In the genomic region with DNA sequence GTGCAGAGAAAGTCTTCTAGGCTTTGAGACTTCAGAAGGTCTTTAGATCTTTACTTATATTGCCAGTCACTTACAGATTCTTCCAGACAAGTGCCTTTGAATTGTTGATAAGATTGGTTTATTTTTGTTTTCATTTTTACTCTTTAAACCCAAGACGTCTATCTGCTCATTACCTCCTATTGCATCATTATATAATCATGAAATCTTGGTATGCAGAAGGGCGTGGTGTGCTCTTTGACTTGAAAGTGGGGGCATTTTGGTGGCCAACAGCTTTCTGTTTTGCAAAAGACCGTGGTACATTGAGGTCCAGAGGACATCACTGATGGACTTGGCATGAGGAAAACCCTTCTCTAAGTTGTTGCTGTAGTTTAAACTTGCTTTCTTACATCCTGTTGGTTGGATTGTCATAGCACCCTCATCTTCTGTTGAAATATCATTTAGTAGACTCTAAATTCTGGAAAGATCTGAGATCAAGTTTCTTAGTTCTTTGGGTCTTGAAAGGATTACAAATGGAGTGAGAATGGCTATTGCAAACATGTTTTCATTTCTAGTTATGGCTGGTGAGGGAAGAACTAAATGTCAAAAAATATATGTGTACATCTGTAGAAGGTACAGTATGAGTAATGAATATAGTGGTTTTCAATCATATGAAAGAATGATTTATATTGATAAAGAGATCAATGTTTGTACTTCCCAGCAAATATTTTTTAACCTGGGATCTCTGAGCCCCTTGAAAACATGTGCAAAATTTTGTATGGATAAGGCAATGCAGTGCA, we compare ENCODE assay signal across 1 cellular context.
TF ChIP-seq lines count a peak whose summit lies in the region.

No MANE protein-coding gene starts in this region.

TF ChIP-seq in K562, 482 proteins besides CTCF, POLR2A, EP300 and RAD21 (continued from another document):
- TF ChIP-seq ZNF175 (CRISPR knock-in tag; IDR thresholded peaks at IDR 0.05; ENCODE audit: low read depth) (peak; percentile 57; the same call in 1 of the 2 replicates), CEBPB (tag; IDR thresholded peaks at IDR 0.05) (0 out of 2 replicates have a peak, but pooled peaks have one; percentile 16), CBFA2T3 (IDR thresholded peaks at IDR 0.05) (no peak), TEAD4 (IDR thresholded peaks at IDR 0.05; ENCODE audit: low read length) (peak; percentile 33; the same call in 1 of the 2 replicates), TEAD4 (CRISPR knock-in tag; IDR thresholded peaks at IDR 0.05; ENCODE audit: borderline replicate concordance) (no peak), ZNF79 (CRISPR knock-in tag; IDR thresholded peaks at IDR 0.05; ENCODE audit: low read depth) (peak; percentile 65; the same call in 1 of the 2 replicates), NFE2L1 (tag; IDR thresholded peaks at IDR 0.05; ENCODE audit: borderline replicate concordance, low read depth) (no peak), NR2C2 (CRISPR knock-in tag; IDR thresholded peaks at IDR 0.05) (no peak), NR2C2 (tag; IDR thresholded peaks at IDR 0.05) (peak; percentile 38; the same call in 1 of the 2 replicates), ZNF766 (CRISPR knock-in tag; conservative IDR thresholded peaks at IDR 0.05) (peak; percentile 85), ZSCAN32 (CRISPR knock-in tag; IDR thresholded peaks at IDR 0.05) (peak; percentile 80; the same call in 1 of the 2 replicates), ZNF76 (CRISPR knock-in tag; IDR thresholded peaks at IDR 0.05; ENCODE audit: borderline replicate concordance) (peak; percentile 25; the same call in 1 of the 2 replicates), HDAC8 (tag; IDR thresholded peaks at IDR 0.05) (peak; percentile 51; the same call in 1 of the 2 replicates), TRIM24 (IDR thresholded peaks at IDR 0.05) (peak; percentile 36 to 66; a peak in 2 of 4 replicates), ZNF589 (CRISPR knock-in tag; IDR thresholded peaks at IDR 0.05; ENCODE audit: low read depth) (peak; percentile 67; the same call in 1 of the 2 replicates), ATF7 (IDR thresholded peaks at IDR 0.05) (peak; percentile 63; the same call in 1 of the 2 replicates), ELF2 (CRISPR knock-in tag; IDR thresholded peaks at IDR 0.05) (peak; percentile 21; the same call in 1 of the 2 replicates), RBM15 (IDR thresholded peaks at IDR 0.05; ENCODE audit: insufficient read depth, low read length) (no peak), CEBPG (CRISPR knock-in tag; IDR thresholded peaks at IDR 0.05) (no peak), CEBPG (tag; conservative IDR thresholded peaks at IDR 0.05 in 1 of 2, IDR thresholded peaks at IDR 0.05 in 1 of 2) (peak; percentile 90 to 92), GTF2A2 (tag; IDR thresholded peaks at IDR 0.05) (no peak)
- TF ChIP-seq, protein P1, sequence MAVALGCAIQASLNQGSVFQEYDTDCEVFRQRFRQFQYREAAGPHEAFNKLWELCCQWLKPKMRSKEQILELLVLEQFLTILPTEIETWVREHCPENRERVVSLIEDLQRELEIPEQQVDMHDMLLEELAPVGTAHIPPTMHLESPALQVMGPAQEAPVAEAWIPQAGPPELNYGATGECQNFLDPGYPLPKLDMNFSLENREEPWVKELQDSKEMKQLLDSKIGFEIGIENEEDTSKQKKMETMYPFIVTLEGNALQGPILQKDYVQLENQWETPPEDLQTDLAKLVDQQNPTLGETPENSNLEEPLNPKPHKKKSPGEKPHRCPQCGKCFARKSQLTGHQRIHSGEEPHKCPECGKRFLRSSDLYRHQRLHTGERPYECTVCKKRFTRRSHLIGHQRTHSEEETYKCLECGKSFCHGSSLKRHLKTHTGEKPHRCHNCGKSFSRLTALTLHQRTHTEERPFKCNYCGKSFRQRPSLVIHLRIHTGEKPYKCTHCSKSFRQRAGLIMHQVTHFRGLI (CRISPR knock-in tag; IDR thresholded peaks at IDR 0.05), result no peak
- TF ChIP-seq, protein P2, sequence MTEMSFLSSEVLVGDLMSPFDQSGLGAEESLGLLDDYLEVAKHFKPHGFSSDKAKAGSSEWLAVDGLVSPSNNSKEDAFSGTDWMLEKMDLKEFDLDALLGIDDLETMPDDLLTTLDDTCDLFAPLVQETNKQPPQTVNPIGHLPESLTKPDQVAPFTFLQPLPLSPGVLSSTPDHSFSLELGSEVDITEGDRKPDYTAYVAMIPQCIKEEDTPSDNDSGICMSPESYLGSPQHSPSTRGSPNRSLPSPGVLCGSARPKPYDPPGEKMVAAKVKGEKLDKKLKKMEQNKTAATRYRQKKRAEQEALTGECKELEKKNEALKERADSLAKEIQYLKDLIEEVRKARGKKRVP (CRISPR knock-in tag; IDR thresholded peaks at IDR 0.05), result peak; percentile 93
- TF ChIP-seq, protein P3, sequence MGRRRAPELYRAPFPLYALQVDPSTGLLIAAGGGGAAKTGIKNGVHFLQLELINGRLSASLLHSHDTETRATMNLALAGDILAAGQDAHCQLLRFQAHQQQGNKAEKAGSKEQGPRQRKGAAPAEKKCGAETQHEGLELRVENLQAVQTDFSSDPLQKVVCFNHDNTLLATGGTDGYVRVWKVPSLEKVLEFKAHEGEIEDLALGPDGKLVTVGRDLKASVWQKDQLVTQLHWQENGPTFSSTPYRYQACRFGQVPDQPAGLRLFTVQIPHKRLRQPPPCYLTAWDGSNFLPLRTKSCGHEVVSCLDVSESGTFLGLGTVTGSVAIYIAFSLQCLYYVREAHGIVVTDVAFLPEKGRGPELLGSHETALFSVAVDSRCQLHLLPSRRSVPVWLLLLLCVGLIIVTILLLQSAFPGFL (CRISPR knock-in tag; IDR thresholded peaks at IDR 0.05), result no peak
- TF ChIP-seq, protein P4, sequence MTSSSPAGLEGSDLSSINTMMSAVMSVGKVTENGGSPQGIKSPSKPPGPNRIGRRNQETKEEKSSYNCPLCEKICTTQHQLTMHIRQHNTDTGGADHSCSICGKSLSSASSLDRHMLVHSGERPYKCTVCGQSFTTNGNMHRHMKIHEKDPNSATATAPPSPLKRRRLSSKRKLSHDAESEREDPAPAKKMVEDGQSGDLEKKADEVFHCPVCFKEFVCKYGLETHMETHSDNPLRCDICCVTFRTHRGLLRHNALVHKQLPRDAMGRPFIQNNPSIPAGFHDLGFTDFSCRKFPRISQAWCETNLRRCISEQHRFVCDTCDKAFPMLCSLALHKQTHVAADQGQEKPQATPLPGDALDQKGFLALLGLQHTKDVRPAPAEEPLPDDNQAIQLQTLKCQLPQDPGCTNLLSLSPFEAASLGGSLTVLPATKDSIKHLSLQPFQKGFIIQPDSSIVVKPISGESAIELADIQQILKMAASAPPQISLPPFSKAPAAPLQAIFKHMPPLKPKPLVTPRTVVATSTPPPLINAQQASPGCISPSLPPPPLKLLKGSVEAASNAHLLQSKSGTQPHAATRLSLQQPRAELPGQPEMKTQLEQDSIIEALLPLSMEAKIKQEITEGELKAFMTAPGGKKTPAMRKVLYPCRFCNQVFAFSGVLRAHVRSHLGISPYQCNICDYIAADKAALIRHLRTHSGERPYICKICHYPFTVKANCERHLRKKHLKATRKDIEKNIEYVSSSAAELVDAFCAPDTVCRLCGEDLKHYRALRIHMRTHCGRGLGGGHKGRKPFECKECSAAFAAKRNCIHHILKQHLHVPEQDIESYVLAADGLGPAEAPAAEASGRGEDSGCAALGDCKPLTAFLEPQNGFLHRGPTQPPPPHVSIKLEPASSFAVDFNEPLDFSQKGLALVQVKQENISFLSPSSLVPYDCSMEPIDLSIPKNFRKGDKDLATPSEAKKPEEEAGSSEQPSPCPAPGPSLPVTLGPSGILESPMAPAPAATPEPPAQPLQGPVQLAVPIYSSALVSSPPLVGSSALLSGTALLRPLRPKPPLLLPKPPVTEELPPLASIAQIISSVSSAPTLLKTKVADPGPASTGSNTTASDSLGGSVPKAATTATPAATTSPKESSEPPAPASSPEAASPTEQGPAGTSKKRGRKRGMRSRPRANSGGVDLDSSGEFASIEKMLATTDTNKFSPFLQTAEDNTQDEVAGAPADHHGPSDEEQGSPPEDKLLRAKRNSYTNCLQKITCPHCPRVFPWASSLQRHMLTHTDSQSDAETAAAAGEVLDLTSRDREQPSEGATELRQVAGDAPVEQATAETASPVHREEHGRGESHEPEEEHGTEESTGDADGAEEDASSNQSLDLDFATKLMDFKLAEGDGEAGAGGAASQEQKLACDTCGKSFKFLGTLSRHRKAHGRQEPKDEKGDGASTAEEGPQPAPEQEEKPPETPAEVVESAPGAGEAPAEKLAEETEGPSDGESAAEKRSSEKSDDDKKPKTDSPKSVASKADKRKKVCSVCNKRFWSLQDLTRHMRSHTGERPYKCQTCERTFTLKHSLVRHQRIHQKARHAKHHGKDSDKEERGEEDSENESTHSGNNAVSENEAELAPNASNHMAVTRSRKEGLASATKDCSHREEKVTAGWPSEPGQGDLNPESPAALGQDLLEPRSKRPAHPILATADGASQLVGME (CRISPR knock-in tag; IDR thresholded peaks at IDR 0.05), result 0 out of 2 replicates have a peak, but pooled peaks have one; percentile 25
- TF ChIP-seq, protein P5, sequence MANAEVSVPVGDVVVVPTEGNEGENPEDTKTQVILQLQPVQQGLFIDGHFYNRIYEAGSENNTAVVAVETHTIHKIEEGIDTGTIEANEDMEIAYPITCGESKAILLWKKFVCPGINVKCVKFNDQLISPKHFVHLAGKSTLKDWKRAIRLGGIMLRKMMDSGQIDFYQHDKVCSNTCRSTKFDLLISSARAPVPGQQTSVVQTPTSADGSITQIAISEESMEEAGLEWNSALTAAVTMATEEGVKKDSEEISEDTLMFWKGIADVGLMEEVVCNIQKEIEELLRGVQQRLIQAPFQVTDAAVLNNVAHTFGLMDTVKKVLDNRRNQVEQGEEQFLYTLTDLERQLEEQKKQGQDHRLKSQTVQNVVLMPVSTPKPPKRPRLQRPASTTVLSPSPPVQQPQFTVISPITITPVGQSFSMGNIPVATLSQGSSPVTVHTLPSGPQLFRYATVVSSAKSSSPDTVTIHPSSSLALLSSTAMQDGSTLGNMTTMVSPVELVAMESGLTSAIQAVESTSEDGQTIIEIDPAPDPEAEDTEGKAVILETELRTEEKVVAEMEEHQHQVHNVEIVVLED (CRISPR knock-in tag; IDR thresholded peaks at IDR 0.05), result 0 out of 2 replicates have a peak, but pooled peaks have one; percentile 18
- TF ChIP-seq, protein P6, sequence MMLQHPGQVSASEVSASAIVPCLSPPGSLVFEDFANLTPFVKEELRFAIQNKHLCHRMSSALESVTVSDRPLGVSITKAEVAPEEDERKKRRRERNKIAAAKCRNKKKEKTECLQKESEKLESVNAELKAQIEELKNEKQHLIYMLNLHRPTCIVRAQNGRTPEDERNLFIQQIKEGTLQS (IDR thresholded peaks at IDR 0.05), result peak; percentile 81
- TF ChIP-seq, protein P6 (CRISPR knock-in tag; conservative IDR thresholded peaks at IDR 0.05), result no peak
